In the genomic region with DNA sequence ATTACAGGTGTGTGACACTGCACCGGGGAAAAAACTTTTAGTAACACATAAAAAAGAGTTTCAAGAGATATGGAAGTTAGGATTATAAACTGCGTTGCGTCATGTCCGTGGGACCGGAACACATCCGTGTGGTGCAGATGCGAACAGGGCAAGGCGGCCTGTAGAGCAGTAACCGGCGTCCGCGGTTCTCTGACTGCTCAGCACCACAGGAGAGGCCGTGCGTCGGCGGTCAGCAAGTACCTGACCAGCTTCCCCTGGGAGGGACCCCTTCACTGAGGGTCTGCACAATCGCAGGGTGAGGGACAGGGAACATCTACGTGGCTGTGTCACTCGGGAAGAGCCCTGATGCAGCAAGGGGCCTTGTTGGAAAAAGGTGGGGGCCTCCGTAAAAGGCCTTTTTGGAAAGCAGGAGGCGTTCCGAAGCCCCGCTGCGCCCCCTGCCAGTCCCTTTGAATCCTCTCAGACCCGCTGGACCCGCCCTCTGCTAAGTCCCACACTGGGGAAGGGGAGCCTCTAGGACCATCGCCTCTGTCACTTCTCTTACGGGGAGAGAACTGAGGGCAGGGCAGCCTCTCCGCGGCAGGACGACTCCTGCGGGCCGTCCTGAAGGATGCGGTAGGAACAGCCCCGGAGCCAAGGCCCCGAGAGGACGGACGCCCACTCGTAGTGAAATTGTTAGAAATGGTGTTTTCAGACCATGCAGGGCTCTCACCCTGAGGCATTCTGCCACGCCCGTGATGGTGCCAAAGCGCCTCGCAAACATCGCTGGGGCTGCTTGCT, we compare ENCODE assay signal across 2 cellular contexts.
TF ChIP-seq lines count a peak whose summit lies in the region.

No MANE protein-coding gene starts in this region.

TF ChIP-seq in SK-N-SH, 30 proteins besides CTCF, POLR2A, EP300 and RAD21 (continued from another document):
- TF ChIP-seq, protein P1, sequence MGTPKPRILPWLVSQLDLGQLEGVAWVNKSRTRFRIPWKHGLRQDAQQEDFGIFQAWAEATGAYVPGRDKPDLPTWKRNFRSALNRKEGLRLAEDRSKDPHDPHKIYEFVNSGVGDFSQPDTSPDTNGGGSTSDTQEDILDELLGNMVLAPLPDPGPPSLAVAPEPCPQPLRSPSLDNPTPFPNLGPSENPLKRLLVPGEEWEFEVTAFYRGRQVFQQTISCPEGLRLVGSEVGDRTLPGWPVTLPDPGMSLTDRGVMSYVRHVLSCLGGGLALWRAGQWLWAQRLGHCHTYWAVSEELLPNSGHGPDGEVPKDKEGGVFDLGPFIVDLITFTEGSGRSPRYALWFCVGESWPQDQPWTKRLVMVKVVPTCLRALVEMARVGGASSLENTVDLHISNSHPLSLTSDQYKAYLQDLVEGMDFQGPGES (IDR thresholded peaks at IDR 0.05; ENCODE audit: low read depth, low read length) = no peak
- no peak for TF ChIP-seq CHD2 (IDR thresholded peaks at IDR 0.05; ENCODE audit: low read length, partially characterized antibody)
- no peak for TF ChIP-seq MEF2A (IDR thresholded peaks at IDR 0.05; ENCODE audit: borderline replicate concordance, low read depth)
- no peak for TF ChIP-seq TCF12 (IDR thresholded peaks at IDR 0.05)
- TF ChIP-seq MXI1 (IDR thresholded peaks at IDR 0.05; ENCODE audit: low read depth, low read length) = no peak
- TF ChIP-seq SMC3 (IDR thresholded peaks at IDR 0.05; ENCODE audit: low read depth, low read length) = no peak
- no peak for TF ChIP-seq YY1 (IDR thresholded peaks at IDR 0.05; ENCODE audit: low read depth)
- no peak for TF ChIP-seq POLR2AphosphoS5 (IDR thresholded peaks at IDR 0.05; ENCODE audit: low read depth, low read length)
- no peak for TF ChIP-seq TEAD4 (IDR thresholded peaks at IDR 0.05; ENCODE audit: borderline replicate concordance, insufficient read depth)
- TF ChIP-seq ELF1 (IDR thresholded peaks at IDR 0.05) = no peak
- TF ChIP-seq, protein P2, sequence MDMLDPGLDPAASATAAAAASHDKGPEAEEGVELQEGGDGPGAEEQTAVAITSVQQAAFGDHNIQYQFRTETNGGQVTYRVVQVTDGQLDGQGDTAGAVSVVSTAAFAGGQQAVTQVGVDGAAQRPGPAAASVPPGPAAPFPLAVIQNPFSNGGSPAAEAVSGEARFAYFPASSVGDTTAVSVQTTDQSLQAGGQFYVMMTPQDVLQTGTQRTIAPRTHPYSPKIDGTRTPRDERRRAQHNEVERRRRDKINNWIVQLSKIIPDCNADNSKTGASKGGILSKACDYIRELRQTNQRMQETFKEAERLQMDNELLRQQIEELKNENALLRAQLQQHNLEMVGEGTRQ (IDR thresholded peaks at IDR 0.05; ENCODE audit: borderline replicate concordance, low read depth, low read length) = no peak
- no peak for TF ChIP-seq TAF1 (IDR thresholded peaks at IDR 0.05; ENCODE audit: borderline replicate concordance, low read depth, low read length)
- no peak for TF ChIP-seq RCOR1 (IDR thresholded peaks at IDR 0.05; ENCODE audit: low read length)

TF ChIP-seq in SK-N-SH treated with all-trans-retinoic acid at 6 μM for 48 hours, 23 proteins besides CTCF, POLR2A, EP300 and RAD21 (continued from another document):
- TF ChIP-seq, protein P3, sequence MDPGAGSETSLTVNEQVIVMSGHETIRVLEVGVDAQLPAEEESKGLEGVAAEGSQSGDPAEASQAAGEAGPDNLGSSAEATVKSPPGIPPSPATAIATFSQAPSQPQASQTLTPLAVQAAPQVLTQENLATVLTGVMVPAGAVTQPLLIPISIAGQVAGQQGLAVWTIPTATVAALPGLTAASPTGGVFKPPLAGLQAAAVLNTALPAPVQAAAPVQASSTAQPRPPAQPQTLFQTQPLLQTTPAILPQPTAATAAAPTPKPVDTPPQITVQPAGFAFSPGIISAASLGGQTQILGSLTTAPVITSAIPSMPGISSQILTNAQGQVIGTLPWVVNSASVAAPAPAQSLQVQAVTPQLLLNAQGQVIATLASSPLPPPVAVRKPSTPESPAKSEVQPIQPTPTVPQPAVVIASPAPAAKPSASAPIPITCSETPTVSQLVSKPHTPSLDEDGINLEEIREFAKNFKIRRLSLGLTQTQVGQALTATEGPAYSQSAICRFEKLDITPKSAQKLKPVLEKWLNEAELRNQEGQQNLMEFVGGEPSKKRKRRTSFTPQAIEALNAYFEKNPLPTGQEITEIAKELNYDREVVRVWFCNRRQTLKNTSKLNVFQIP (CRISPR knock-in tag; IDR thresholded peaks at IDR 0.05; ENCODE audit: borderline replicate concordance, low read depth) = no peak
- no peak for TF ChIP-seq ZFP30 (CRISPR knock-in tag; IDR thresholded peaks at IDR 0.05)
- TF ChIP-seq OSR1 (CRISPR knock-in tag; IDR thresholded peaks at IDR 0.05) = no peak
- TF ChIP-seq ISL1 (CRISPR knock-in tag; IDR thresholded peaks at IDR 0.05) = no peak
- no peak for TF ChIP-seq BACH2 (CRISPR knock-in tag; IDR thresholded peaks at IDR 0.05; ENCODE audit: borderline replicate concordance)
- TF ChIP-seq, protein P4, sequence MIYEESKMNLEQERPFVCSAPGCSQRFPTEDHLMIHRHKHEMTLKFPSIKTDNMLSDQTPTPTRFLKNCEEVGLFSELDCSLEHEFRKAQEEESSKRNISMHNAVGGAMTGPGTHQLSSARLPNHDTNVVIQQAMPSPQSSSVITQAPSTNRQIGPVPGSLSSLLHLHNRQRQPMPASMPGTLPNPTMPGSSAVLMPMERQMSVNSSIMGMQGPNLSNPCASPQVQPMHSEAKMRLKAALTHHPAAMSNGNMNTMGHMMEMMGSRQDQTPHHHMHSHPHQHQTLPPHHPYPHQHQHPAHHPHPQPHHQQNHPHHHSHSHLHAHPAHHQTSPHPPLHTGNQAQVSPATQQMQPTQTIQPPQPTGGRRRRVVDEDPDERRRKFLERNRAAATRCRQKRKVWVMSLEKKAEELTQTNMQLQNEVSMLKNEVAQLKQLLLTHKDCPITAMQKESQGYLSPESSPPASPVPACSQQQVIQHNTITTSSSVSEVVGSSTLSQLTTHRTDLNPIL (CRISPR knock-in tag; IDR thresholded peaks at IDR 0.05; ENCODE audit: low read depth) = no peak
- TF ChIP-seq ZNF565 (CRISPR knock-in tag; conservative IDR thresholded peaks at IDR 0.05; ENCODE audit: low read depth) = no peak
- TF ChIP-seq ZNF8 (CRISPR knock-in tag; IDR thresholded peaks at IDR 0.05) = no peak
- no peak for TF ChIP-seq GLIS3 (CRISPR knock-in tag; IDR thresholded peaks at IDR 0.05)
